ENCODE assay signal across 8 cellular contexts in the genomic region with DNA sequence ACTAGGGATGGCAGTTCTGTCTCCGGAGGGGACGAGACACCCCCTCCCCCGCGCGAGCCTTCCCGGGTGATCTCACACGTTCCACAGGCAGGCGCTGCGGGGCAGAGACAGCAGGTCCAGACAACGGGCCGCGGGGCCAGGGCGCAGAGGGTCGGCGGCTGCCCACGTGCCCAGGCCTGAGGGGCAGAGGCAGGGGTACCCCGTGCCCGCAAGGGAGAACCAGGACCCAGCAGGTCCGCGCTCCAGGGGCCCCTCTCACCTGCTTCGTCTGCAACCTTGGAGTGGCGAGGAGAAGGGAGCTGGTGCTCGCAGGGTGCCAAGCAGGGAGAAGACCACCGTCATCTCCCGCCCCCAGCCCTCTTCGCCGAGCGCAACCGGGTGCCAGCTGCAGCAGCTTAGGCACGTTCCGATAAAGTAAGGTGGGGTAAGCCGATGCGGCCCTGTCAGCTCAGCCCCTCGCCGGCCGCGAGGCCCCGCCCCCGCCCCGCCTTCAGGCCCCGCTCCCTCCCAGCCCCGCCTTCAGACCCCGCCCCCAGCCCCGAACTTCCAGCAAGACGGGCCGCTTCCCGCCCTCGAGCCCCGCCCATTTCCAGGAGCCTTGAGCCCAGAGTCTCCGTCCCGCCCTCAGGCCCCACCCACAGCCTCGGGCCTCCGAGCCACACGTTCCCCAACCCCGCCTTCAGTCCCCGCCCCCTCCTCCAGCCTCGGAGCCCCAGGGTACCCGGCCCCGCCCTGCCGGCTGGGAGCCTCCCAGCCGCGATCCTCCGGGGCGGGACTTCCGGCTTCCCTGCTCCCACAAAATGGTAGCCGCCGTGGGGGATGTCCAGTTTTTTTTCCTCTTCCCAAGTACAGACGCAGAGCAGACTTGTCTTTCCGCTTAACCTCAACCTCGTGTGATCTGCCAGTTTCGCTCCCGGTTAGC. TPM values are rescaled to one million over a fixed set of nuclear protein-coding genes. Genes with fewer than 3 reads are reported as not detected.
A peak's percentile ranks its signal among the peaks of the same experiment; 100 is the strongest.
DNase-seq lines count a peak whose midpoint lies in the region; ATAC-seq, FAIRE-seq and TF ChIP-seq lines count a peak whose summit lies in the region.

A gene with protein sequence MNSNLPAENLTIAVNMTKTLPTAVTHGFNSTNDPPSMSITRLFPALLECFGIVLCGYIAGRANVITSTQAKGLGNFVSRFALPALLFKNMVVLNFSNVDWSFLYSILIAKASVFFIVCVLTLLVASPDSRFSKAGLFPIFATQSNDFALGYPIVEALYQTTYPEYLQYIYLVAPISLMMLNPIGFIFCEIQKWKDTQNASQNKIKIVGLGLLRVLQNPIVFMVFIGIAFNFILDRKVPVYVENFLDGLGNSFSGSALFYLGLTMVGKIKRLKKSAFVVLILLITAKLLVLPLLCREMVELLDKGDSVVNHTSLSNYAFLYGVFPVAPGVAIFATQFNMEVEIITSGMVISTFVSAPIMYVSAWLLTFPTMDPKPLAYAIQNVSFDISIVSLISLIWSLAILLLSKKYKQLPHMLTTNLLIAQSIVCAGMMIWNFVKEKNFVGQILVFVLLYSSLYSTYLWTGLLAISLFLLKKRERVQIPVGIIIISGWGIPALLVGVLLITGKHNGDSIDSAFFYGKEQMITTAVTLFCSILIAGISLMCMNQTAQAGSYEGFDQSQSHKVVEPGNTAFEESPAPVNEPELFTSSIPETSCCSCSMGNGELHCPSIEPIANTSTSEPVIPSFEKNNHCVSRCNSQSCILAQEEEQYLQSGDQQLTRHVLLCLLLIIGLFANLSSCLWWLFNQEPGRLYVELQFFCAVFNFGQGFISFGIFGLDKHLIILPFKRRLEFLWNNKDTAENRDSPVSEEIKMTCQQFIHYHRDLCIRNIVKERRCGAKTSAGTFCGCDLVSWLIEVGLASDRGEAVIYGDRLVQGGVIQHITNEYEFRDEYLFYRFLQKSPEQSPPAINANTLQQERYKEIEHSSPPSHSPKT (minus strand): TSS at position 416 of the 922 bp plus-strand sequence. CDS start 5,073 bp downstream, outside the sequence.

- ATAC-seq in GM21447 (IDR thresholded peaks at IDR 0.05; ENCODE audit: unreplicated experiment), result peak; percentile 80

- H3K4me3 ChIP-seq in HUES64 (ENCODE audit: low read length) (peak within 1 kb of the TSS; percentile 86), OCI-LY1 (ENCODE audit: low read depth, low read length, poor library complexity, severe bottlenecking) (peak within 1 kb of the TSS; percentile 97)

- TF ChIP-seq CTCF in D721Med (IDR thresholded peaks at IDR 0.05; ENCODE audit: insufficient read depth, missing control alignments) (no peak), OCI-LY1 (IDR thresholded peaks at IDR 0.05; ENCODE audit: low read length) (no peak)

- no peaks in the 10 kb centered on the region for H3K9me2 ChIP-seq in OCI-LY1 (ENCODE audit: low read depth, low read length)

- no peak for FAIRE-seq in D721Med (lab: Jason Lieb, UNC)

- peak within 1 kb of the TSS; percentile 67; the same call in 1 of the 2 replicates for H2AFZ ChIP-seq in OCI-LY1 (ENCODE audit: low read length)

- peak within 1 kb of the TSS; percentile 94 for H3K4me2 ChIP-seq in OCI-LY1 (ENCODE audit: low read length)

- no peaks in the 10 kb centered on the region for H3K9me3 ChIP-seq in HUES64 (ENCODE audit: insufficient read depth, low read depth, low read length)
- H3K9me3 ChIP-seq in OCI-LY1 (ENCODE audit: low read length), result no peaks in the 10 kb centered on the region

- peak; percentile 71 for DNase-seq in D721Med (ENCODE audit: insufficient read length, low spot score)
- DNase-seq in activated CD8-positive, alpha-beta memory T cell treated with anti-CD3 and anti-CD28 coated beads, Interleukin-2, amount 50 U/mL, for 48 hours, result peak; percentile 97
- DNase-seq in epidermal melanocyte (ENCODE audit: insufficient read length, low spot score), result peak; percentile 70
- DNase-seq in middle frontal gyrus (ENCODE audit: extremely low spot score, low spot score), result peak; percentile 94
- DNase-seq in stimulated activated CD8-positive, alpha-beta memory T cell treated with anti-CD3 and anti-CD28 coated beads, Interleukin-2, amount 100 ng/mL, for 1 hour (ENCODE audit: low read depth in 2 of 2), result peak; percentile 91 to 98

- H3F3A ChIP-seq in OCI-LY1 (ENCODE audit: insufficient read depth, low read length), result peaks cover 7% of the 10 kb centered on the region

- H4K20me1 ChIP-seq in OCI-LY1 (ENCODE audit: insufficient read depth, low read length), result no peaks in the 10 kb centered on the region

- H3K9ac ChIP-seq in HUES64 (ENCODE audit: low read depth, low read length) (peak within 1 kb of the TSS; percentile 77), OCI-LY1 (ENCODE audit: low read length) (peak within 1 kb of the TSS; percentile 84)

- H3K36me3 ChIP-seq in HUES64 (ENCODE audit: insufficient read depth, low read length) (no peaks in the 10 kb centered on the region), OCI-LY1 (ENCODE audit: insufficient read depth, low read length) (peaks cover 9% of the 10 kb centered on the region; the same call in 1 of the 2 replicates)

- under 1% methylated on average over 72 of the region's 72 CpGs for WGBS in HUES64

- H3K79me2 ChIP-seq in OCI-LY1 (ENCODE audit: insufficient read depth, low read length), result peaks cover 11% of the 10 kb centered on the region

- H3K27ac ChIP-seq in HUES64 (ENCODE audit: low read depth, low read length) (peak within 1 kb of the TSS; percentile 53), OCI-LY1 (ENCODE audit: low read depth, low read length, poor library complexity, severe bottlenecking) (peak within 1 kb of the TSS; percentile 65)

- H3K4me1 ChIP-seq in HUES64 (ENCODE audit: insufficient read depth, low read length) (no peaks in the 10 kb centered on the region), OCI-LY1 (ENCODE audit: insufficient read depth, low read length, severe bottlenecking) (peaks cover 41% of the 10 kb centered on the region)

- H3K27me3 ChIP-seq in HUES64 (ENCODE audit: insufficient read depth, low read length) (peaks cover 24% of the 10 kb centered on the region), OCI-LY1 (ENCODE audit: insufficient read depth, low read length) (no peaks in the 10 kb centered on the region)

RNA-seq across cellular contexts. Expression of the gene that starts here (rescaled TPM):
- 0.30 TPM for polyA plus RNA-seq in HUES64 (2013, experiment 1 of 2)
- 0.32 TPM for polyA plus RNA-seq in HUES64 (2013, experiment 2 of 2)

Comparison
In these comparisons a context has a peak if more than half of its experiments do, and no peak if none do; other contexts are left out.
1. Peak in every context shown above with its lines: DNase-seq, ATAC-seq, H3K4me3 ChIP-seq and H3K27ac ChIP-seq.